In the genomic region with DNA sequence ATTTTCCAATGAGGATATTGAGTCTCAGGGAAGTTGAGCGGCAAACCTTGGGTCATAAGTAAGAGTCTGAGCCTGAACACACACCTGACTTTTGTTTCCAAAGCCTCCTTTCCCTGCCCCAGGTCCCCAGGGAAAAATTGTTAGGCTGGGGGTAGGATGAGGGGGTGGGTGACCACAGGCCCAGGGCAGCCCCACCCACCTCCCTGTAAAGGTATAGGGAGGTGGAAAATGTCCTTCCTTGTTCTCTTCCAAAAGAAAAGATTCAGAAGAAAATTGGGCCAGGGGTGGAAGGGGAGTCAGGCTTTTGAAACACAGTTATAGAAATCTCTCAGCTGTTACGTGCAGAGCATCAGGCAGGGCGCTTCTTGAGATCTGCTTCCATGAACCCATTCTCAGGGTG, we compare ENCODE assay signal across 23 cellular contexts.
DNase-seq lines count a peak whose midpoint lies in the region; ATAC-seq and TF ChIP-seq lines count a peak whose summit lies in the region.
"Had no signal": no experiment of that assay in that cellular context is flagged by ENCODE, and none has a peak within 500 bp of the region (broad histone marks: within the 10 kb centered on the region; RNA-seq: fewer than 3 reads in every experiment).

No MANE protein-coding gene starts in this region.

- no peak overlapping the region for H3K27ac ChIP-seq in endodermal cell (ENCODE audit: low read depth, low read length)
- H3K27ac ChIP-seq in smooth muscle cell (ENCODE audit: low read depth), result no peak overlapping the region
- H3K27ac ChIP-seq: BLaER1 had no signal

- no peaks in the 10 kb centered on the region for H3K79me2 ChIP-seq in smooth muscle cell (ENCODE audit: low read depth)

- H3K4me1 Mint-ChIP-seq in endodermal cell (no peaks in the 10 kb centered on the region), osteocyte (ENCODE audit: unreplicated experiment) (peaks cover 11% of the 10 kb centered on the region)

- H3K36me3 Mint-ChIP-seq in endodermal cell (ENCODE audit: low read depth) (no peaks in the 10 kb centered on the region), osteocyte (ENCODE audit: unreplicated experiment) (no peaks in the 10 kb centered on the region)
- H3K36me3 Mint-ChIP-seq: CD14-positive monocyte; CD4-positive, alpha-beta memory T cell; CD4-positive, CD25-positive, alpha-beta regulatory T cell; CD8-positive, alpha-beta memory T cell had no signal

- no peak overlapping the region for H3K4me3 ChIP-seq in endodermal cell (ENCODE audit: low read length)
- H3K4me3 ChIP-seq in smooth muscle cell, result no peak overlapping the region
- H3K4me3 ChIP-seq: BLaER1, GM12878 had no signal

- no peak overlapping the region for H3K9ac ChIP-seq in endodermal cell (ENCODE audit: extremely low read depth, low read length, poor library complexity, severe bottlenecking)
- H3K9ac ChIP-seq in smooth muscle cell (ENCODE audit: low read depth), result no peak overlapping the region
- H3K9ac ChIP-seq: BLaER1 had no signal

- H3K4me3 Mint-ChIP-seq in endodermal cell (no peak overlapping the region), osteocyte (ENCODE audit: unreplicated experiment) (no peak overlapping the region)
- H3K4me3 Mint-ChIP-seq: CD14-positive monocyte; CD4-positive, alpha-beta memory T cell; CD4-positive, CD25-positive, alpha-beta regulatory T cell; CD8-positive, alpha-beta memory T cell had no signal

- ATAC-seq in GM19395 (IDR thresholded peaks at IDR 0.05; ENCODE audit: unreplicated experiment), result no peak
- ATAC-seq in HG02840 (IDR thresholded peaks at IDR 0.05; ENCODE audit: low FRiP score, unreplicated experiment), result no peak
- ATAC-seq: GM12878 had no signal

- H3K9me3 ChIP-seq in endodermal cell (ENCODE audit: control insufficient read depth, low read length) (no peaks in the 10 kb centered on the region), smooth muscle cell (replicated peaks; ENCODE audit: low read depth) (no peaks in the 10 kb centered on the region)
- H3K9me3 ChIP-seq: BE2C, BLaER1 had no signal

- H3K27ac Mint-ChIP-seq in endodermal cell (no peak overlapping the region), osteocyte (ENCODE audit: unreplicated experiment) (no peak overlapping the region)
- H3K27ac Mint-ChIP-seq: CD14-positive monocyte; CD4-positive, alpha-beta memory T cell; CD4-positive, CD25-positive, alpha-beta regulatory T cell; CD8-positive, alpha-beta memory T cell had no signal

- no peaks in the 10 kb centered on the region for H3K27me3 ChIP-seq in endodermal cell (ENCODE audit: control insufficient read depth, insufficient read depth, low read length, poor library complexity, severe bottlenecking)
- H3K27me3 ChIP-seq in smooth muscle cell (ENCODE audit: low read depth), result no peaks in the 10 kb centered on the region
- H3K27me3 ChIP-seq: BE2C, BLaER1 had no signal

- no peaks in the 10 kb centered on the region for H3K27me3 Mint-ChIP-seq in endodermal cell (ENCODE audit: insufficient read depth)
- H3K27me3 Mint-ChIP-seq in osteocyte (ENCODE audit: unreplicated experiment), result no peaks in the 10 kb centered on the region

- H2AFZ ChIP-seq in smooth muscle cell (ENCODE audit: low read depth), result no peak overlapping the region

- H3K4me1 ChIP-seq in endodermal cell (ENCODE audit: control insufficient read depth, insufficient read depth, low read length), result no peaks in the 10 kb centered on the region
- no peaks in the 10 kb centered on the region for H3K4me1 ChIP-seq in smooth muscle cell (ENCODE audit: low read depth)
- H3K4me1 ChIP-seq: BE2C had no signal

- no peaks in the 10 kb centered on the region for H3F3A ChIP-seq in smooth muscle cell (ENCODE audit: low read depth)

- H3K36me3 ChIP-seq in endodermal cell (ENCODE audit: control insufficient read depth, insufficient read depth, low read length) (no peaks in the 10 kb centered on the region), smooth muscle cell (ENCODE audit: low read depth) (no peaks in the 10 kb centered on the region)
- H3K36me3 ChIP-seq: BE2C, BLaER1 had no signal

- TF ChIP-seq CTCF in endodermal cell (conservative IDR thresholded peaks at IDR 0.05) (no peak), osteocyte (IDR thresholded peaks at IDR 0.05) (no peak), smooth muscle cell (IDR thresholded peaks at IDR 0.05; ENCODE audit: borderline replicate concordance, insufficient read depth, poor library complexity, severe bottlenecking) (no peak)

- DNase-seq in endodermal cell (peak; percentile 16), osteocyte (ENCODE audit: extremely low spot score, unreplicated experiment) (peak; percentile 48), smooth muscle cell (lab: John Stamatoyannopoulos, UW; ENCODE audit: unreplicated experiment) (no peak)
- DNase-seq: 8988T; ACHN; BE2C; C1 segment of cervical spinal cord; CD4-positive, alpha-beta memory T cell; CD4-positive, CD25-positive, alpha-beta regulatory T cell; CD8-positive, alpha-beta memory T cell; COR-L47; DMS 273 treated with DMSO at 0.1 percent for 48 hours; DMS153; DMS53; DMS79; DND-41; EL; GDM1 had no signal

- H3K4me2 ChIP-seq in smooth muscle cell, result no peak overlapping the region
- H3K4me2 ChIP-seq: BLaER1 had no signal

- H3K9me3 Mint-ChIP-seq in endodermal cell, result no peaks in the 10 kb centered on the region
- H3K9me3 Mint-ChIP-seq in osteocyte (ENCODE audit: unreplicated experiment), result no peaks in the 10 kb centered on the region
- H3K9me3 Mint-ChIP-seq: CD14-positive monocyte; CD4-positive, alpha-beta memory T cell had no signal

- no peaks in the 10 kb centered on the region for H4K20me1 ChIP-seq in smooth muscle cell (ENCODE audit: low read depth)
- H4K20me1 ChIP-seq: BLaER1 had no signal

- WGBS in endodermal cell (ENCODE audit: insufficient coverage in 1 of 2, insufficient read length in 1 of 2), 2 experiments, result 88 to 96% methylated on average over 2 to 3 of the region's 3 CpGs
- WGBS in smooth muscle cell (ENCODE audit: low lambda C conversion rate), result 98% methylated on average over 3 of the region's 3 CpGs
